Comparison of ENCODE assay signal across 9 cellular contexts in the genomic region with DNA sequence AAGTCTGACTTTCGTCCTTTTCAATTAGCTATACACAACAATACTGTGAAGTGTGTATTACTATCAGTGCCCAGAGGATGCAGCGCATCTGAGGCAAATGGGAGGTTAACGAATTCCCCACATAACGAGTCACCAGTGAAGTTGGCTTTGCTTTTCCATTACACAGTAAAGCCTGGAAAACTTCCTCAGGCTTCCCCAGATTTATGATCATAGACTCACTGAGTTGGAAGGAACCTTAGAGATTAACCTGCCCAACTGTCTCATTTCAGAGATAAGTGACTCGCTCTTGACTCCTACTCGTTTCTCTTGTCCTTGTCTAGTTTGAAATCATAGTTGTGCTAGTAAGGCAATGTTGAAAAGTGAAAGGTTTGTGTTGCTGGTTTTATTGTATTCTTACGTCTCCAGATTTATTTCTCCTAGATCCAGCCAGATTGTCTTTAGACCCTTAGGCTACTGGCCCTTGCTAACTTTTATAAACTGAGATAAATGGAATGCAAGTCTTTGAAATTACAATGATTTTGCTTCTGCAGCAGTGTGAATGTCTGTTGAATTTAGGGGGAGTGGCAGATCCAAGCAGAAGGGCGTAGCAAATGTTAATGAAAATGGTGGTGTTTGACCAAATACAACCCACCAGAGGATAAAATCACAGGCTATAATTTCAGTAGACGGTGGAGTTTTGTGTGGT. TPM values are rescaled to one million over a fixed set of nuclear protein-coding genes. Genes with fewer than 3 reads are reported as not detected.
A peak's percentile ranks its signal among the peaks of the same experiment; 100 is the strongest.
DNase-seq lines count a peak whose midpoint lies in the region; ATAC-seq and TF ChIP-seq lines count a peak whose summit lies in the region.
"Had no signal": no experiment of that assay in that cellular context is flagged by ENCODE, and none has a peak within 500 bp of the region (broad histone marks: within the 10 kb centered on the region; RNA-seq: fewer than 3 reads in every experiment).

No MANE protein-coding gene starts in this region.

- no peaks in the 10 kb centered on the region for H3K36me3 Mint-ChIP-seq in activated CD8-positive, alpha-beta T cell treated with anti-CD3 and anti-CD28 coated beads for 36 hours (ENCODE audit: low read depth)

- DNase-seq in EL = peak; percentile 81
- peak; percentile 51 for DNase-seq in HT1080 (ENCODE audit: low read depth)
- DNase-seq in activated CD8-positive, alpha-beta T cell treated with anti-CD3 and anti-CD28 coated beads for 36 hours = peak; percentile 32
- no peak for DNase-seq in inferior parietal cortex (ENCODE audit: extremely low spot score)
- no peak for DNase-seq in dermis blood vessel endothelial cell
- DNase-seq: mucosa of descending colon, NCI-H2029 had no signal

- peaks cover 65% of the 10 kb centered on the region for H3K4me1 Mint-ChIP-seq in activated CD8-positive, alpha-beta T cell treated with anti-CD3 and anti-CD28 coated beads for 36 hours (ENCODE audit: low read depth)

- no peaks in the 10 kb centered on the region for H3K36me3 ChIP-seq in mesodermal cell (ENCODE audit: control insufficient read depth, insufficient read depth, low read length)

- H3K4me3 Mint-ChIP-seq in activated CD8-positive, alpha-beta T cell treated with anti-CD3 and anti-CD28 coated beads for 36 hours = no peak overlapping the region

- H3K4me3 ChIP-seq in mesodermal cell (ENCODE audit: extremely low read depth, insufficient read depth, low read length, poor library complexity, severe bottlenecking) = no peak overlapping the region
- H3K4me3 ChIP-seq: mucosa of descending colon had no signal

- no peak overlapping the region for H3K27ac Mint-ChIP-seq in activated CD8-positive, alpha-beta T cell treated with anti-CD3 and anti-CD28 coated beads for 36 hours

- intact Hi-C loops in activated CD8-positive, alpha-beta T cell treated with anti-CD3 and anti-CD28 coated beads for 36 hours (cut with micrococcal nuclease) = no loop called here

- ATAC-seq in activated CD8-positive, alpha-beta T cell treated with anti-CD3 and anti-CD28 coated beads for 36 hours = peak; percentile 77
- no peak for ATAC-seq in HG03521 (IDR thresholded peaks at IDR 0.05; ENCODE audit: unreplicated experiment)
- ATAC-seq: mucosa of descending colon had no signal

- no peak for TF ChIP-seq CTCF in activated CD8-positive, alpha-beta T cell treated with anti-CD3 and anti-CD28 coated beads for 36 hours (IDR thresholded peaks at IDR 0.05)

- CTCF ChIA-PET in activated CD8-positive, alpha-beta T cell treated with anti-CD3 and anti-CD28 coated beads for 36 hours (lab: Charles Lee) = interaction anchor here (0.7 to 2.0 kb wide), 4 partner anchors 16 to 34 kb away, joined by 3 to 8 read pairs (median 6); no protein-coding TSS in a partner anchor

- peaks cover 2% of the 10 kb centered on the region for H3K9me3 Mint-ChIP-seq in activated CD8-positive, alpha-beta T cell treated with anti-CD3 and anti-CD28 coated beads for 36 hours

- WGBS in mesodermal cell (ENCODE audit: insufficient coverage in 2 of 2), 2 experiments = 85 to 90% methylated on average over 3 to 4 of the region's 9 CpGs

- no peaks in the 10 kb centered on the region for H3K9me3 ChIP-seq in mesodermal cell (ENCODE audit: control insufficient read depth, low read length)
- H3K9me3 ChIP-seq: mucosa of descending colon had no signal

- POLR2A ChIA-PET in activated CD8-positive, alpha-beta T cell treated with anti-CD3 and anti-CD28 coated beads for 36 hours (lab: Charles Lee) = interaction anchor here (1.0 to 1.6 kb wide), 2 partner anchors 14 to 25 kb away, joined by 3 to 5 read pairs; no protein-coding TSS in a partner anchor

- peak overlapping the region; percentile 64 for H3K27ac ChIP-seq in mesodermal cell (ENCODE audit: low read depth, low read length, severe bottlenecking)

- H3K27me3 Mint-ChIP-seq in activated CD8-positive, alpha-beta T cell treated with anti-CD3 and anti-CD28 coated beads for 36 hours = no peaks in the 10 kb centered on the region

- H3K4me1 ChIP-seq in mesodermal cell (ENCODE audit: control insufficient read depth, insufficient read depth, low read length, poor library complexity, severe bottlenecking) = no peaks in the 10 kb centered on the region

RNA-seq across cellular contexts. Expression of a gene that starts 17.3 kb away (rescaled TPM):
- 13.7 and 15.5 TPM in 2 replicates for total RNA-seq in HT1080 (2014; rRNA removed; shearing (Covaris generic))
- 8.8 and 10.4 TPM in 2 replicates for polyA plus RNA-seq in HT1080 (2015; cell fraction: cytosol; rRNA removed)
- 9.1 and 9.8 TPM in 2 replicates for polyA plus RNA-seq in HT1080 (2015; cell fraction: nucleus; rRNA removed)
- total RNA-seq in activated CD8-positive, alpha-beta T cell treated with anti-CD3 and anti-CD28 coated beads for 36 hours = 10 to 100 TPM; 63.9 to 66.4 TPM
- 20.4 TPM for polyA plus RNA-seq in mesodermal cell (2013, experiment 1 of 2)
- polyA plus RNA-seq in mesodermal cell (2013, experiment 2 of 2) = 16.0 TPM
- total RNA-seq in dermis blood vessel endothelial cell = 311 and 394 TPM in 2 replicates

Comparison
In these comparisons a context has a peak if more than half of its experiments do, and no peak if none do; other contexts are left out.
1. DNase-seq: peak in EL (single experiment), HT1080 (single experiment) and activated CD8-positive, alpha-beta T cell treated with anti-CD3 and anti-CD28 coated beads for 36 hours (single experiment); none in inferior parietal cortex (single experiment) and dermis blood vessel endothelial cell (single experiment).